In the genomic region with DNA sequence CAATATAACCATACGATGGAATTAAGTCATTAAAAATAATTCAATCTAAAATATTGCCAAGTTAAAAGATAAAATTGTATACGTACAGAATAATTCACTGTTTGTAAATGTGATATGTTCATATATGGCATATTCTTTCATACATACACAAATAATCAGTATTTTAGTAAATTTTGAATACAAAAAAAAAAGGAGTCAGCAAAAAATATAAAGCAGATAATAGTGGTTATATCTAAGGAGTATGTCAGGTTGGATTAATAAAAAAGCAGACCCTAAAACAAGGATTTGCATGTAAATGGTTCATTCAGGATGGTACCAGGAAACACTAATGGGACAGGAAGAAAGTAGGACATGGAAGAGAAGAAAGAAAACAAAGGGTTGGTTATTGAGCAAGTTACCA, we compare ENCODE assay signal across 38 cellular contexts.
"Had no signal": no experiment of that assay in that cellular context is flagged by ENCODE, and none has a peak within 500 bp of the region (broad histone marks: within the 10 kb centered on the region; RNA-seq: fewer than 3 reads in every experiment).

No MANE protein-coding gene starts in this region.

- ATAC-seq: activated CD4-positive, alpha-beta T cell treated with anti-CD3 and anti-CD28 coated beads for 36 hours; activated CD4-positive, CD25-positive, alpha-beta regulatory T cell treated with anti-CD3 and anti-CD28 coated beads, Interleukin-2, amount 50 U/mL, for 24 hours; activated CD8-positive, alpha-beta memory T cell treated with anti-CD3 and anti-CD28 coated beads, Interleukin-2, amount 10 ng/mL, durations not matched to agents 7 days and 5 days; activated CD8-positive, alpha-beta T cell treated with anti-CD3 and anti-CD28 coated beads, Interleukin-2, amount 10 ng/mL, durations not matched to agents 7 days and 5 days; activated naive CD8-positive, alpha-beta T cell treated with anti-CD3 and anti-CD28 coated beads, Interleukin-2, amount 50 U/mL, for 24 hours; WTC11 had no signal

- FAIRE-seq: bronchial epithelial cell had no signal

- H3K4me1 Mint-ChIP-seq: activated CD4-positive, alpha-beta T cell treated with anti-CD3 and anti-CD28 coated beads for 36 hours; activated naive CD4-positive, alpha-beta T cell treated with anti-CD3 and anti-CD28 coated beads, Interleukin-2, amount 10 ng/mL, durations not matched to agents 7 days and 5 days; activated naive CD4-positive, alpha-beta T cell treated with anti-CD3 and anti-CD28 coated beads, Interleukin-2, amount 50 U/mL, for 24 hours; central memory CD8-positive, alpha-beta T cell had no signal

- H3K4me3 Mint-ChIP-seq: activated CD4-positive, alpha-beta memory T cell treated with anti-CD3 and anti-CD28 coated beads, Interleukin-2, amount 10 ng/mL, durations not matched to agents 7 days and 5 days; activated CD4-positive, alpha-beta T cell treated with anti-CD3 and anti-CD28 coated beads for 36 hours; activated CD4-positive, alpha-beta T cell treated with anti-CD3 and anti-CD28 coated beads, Interleukin-2, amount 10 ng/mL, durations not matched to agents 7 days and 5 days; activated CD8-positive, alpha-beta memory T cell treated with anti-CD3 and anti-CD28 coated beads, Interleukin-2, amount 10 ng/mL, durations not matched to agents 7 days and 5 days; activated CD8-positive, alpha-beta T cell treated with anti-CD3 and anti-CD28 coated beads, Interleukin-2, amount 10 ng/mL, durations not matched to agents 7 days and 5 days; activated naive CD4-positive, alpha-beta T cell treated with anti-CD3 and anti-CD28 coated beads, Interleukin-2, amount 10 ng/mL, durations not matched to agents 7 days and 5 days; activated naive CD4-positive, alpha-beta T cell treated with anti-CD3 and anti-CD28 coated beads, Interleukin-2, amount 50 U/mL, for 24 hours; activated naive CD8-positive, alpha-beta T cell; activated naive CD8-positive, alpha-beta T cell treated with anti-CD3 and anti-CD28 coated beads, Interleukin-2, amount 10 ng/mL, durations not matched to agents 7 days and 5 days; activated naive CD8-positive, alpha-beta T cell treated with anti-CD3 and anti-CD28 coated beads, Interleukin-2, amount 50 U/mL, for 24 hours; activated T-cell treated with anti-CD3 and anti-CD28 coated beads, Interleukin-2, amount 50 U/mL, for 24 hours; brain; central memory CD8-positive, alpha-beta T cell; T-helper 1 cell treated with Interleukin-12 subunit alpha and Interleukin-12 subunit beta and Interleukin-4 antibody, amounts not matched to agents 30 μg/mL and 1 μg/mL, for 36 hours; T-helper 2 cell treated with Interferon-gamma antibody and Interleukin-4, amounts not matched to agents 5 μg/mL and 100 μg/mL, for 36 hours; WTC11 had no signal

- DNase-seq: activated CD4-positive, alpha-beta memory T cell treated with anti-CD3 and anti-CD28 coated beads, Interleukin-2, amount 10 ng/mL, durations not matched to agents 7 days and 5 days; activated CD4-positive, alpha-beta T cell treated with anti-CD3 and anti-CD28 coated beads for 1 hour; activated CD4-positive, alpha-beta T cell treated with anti-CD3 and anti-CD28 coated beads for 36 hours; activated CD4-positive, alpha-beta T cell treated with anti-CD3 and anti-CD28 coated beads for 48 hours; activated CD4-positive, alpha-beta T cell treated with anti-CD3 and anti-CD28 coated beads, Interleukin-2, amount 10 ng/mL, durations not matched to agents 7 days and 5 days; activated CD4-positive, alpha-beta T cell treated with anti-CD3 and anti-CD28 coated beads, Interleukin-2, amount 50 U/mL, for 48 hours; activated CD4-positive, CD25-positive, alpha-beta regulatory T cell; activated CD8-positive, alpha-beta memory T cell treated with anti-CD3 and anti-CD28 coated beads for 24 hours; activated CD8-positive, alpha-beta memory T cell treated with anti-CD3 and anti-CD28 coated beads, Interleukin-2, amount 10 ng/mL, durations not matched to agents 7 days and 5 days; activated CD8-positive, alpha-beta T cell treated with anti-CD3 and anti-CD28 coated beads, Interleukin-2, amount 10 ng/mL, durations not matched to agents 7 days and 5 days; activated effector memory CD4-positive, alpha-beta T cell treated with Interleukin-2 at 50 U/mL for 16 hours; activated gamma-delta T cell; activated naive CD4-positive, alpha-beta T cell treated with anti-CD3 and anti-CD28 coated beads, Interleukin-2, amount 10 ng/mL, durations not matched to agents 7 days and 5 days; activated naive CD4-positive, alpha-beta T cell treated with Interleukin-2 at 50 U/mL for 16 hours; activated naive CD8-positive, alpha-beta T cell treated with anti-CD3 and anti-CD28 coated beads, Interleukin-2, amount 10 ng/mL, durations not matched to agents 7 days and 5 days; activated naive CD8-positive, alpha-beta T cell treated with anti-CD3 and anti-CD28 coated beads, Interleukin-2, amount 50 U/mL, for 24 hours; activated T-cell treated with anti-CD3 and anti-CD28 coated beads, Interleukin-2, amount 50 U/mL, for 24 hours; activated T-cell treated with anti-CD3 and anti-CD28 coated beads, Interleukin-2, amount 50 U/mL, for 48 hours; amygdala; anterior cingulate cortex; caudate nucleus; cerebellar nuclear complex; T-helper 1 cell; T-helper 2 cell; T-helper 9 cell; WERI-Rb-1 had no signal

- H3K4me3 ChIP-seq: ascending aorta, cardiac muscle cell had no signal

- H3K27me3 Mint-ChIP-seq: activated CD4-positive, alpha-beta memory T cell treated with anti-CD3 and anti-CD28 coated beads, Interleukin-2, amount 10 ng/mL, durations not matched to agents 7 days and 5 days; activated CD4-positive, alpha-beta T cell treated with anti-CD3 and anti-CD28 coated beads for 36 hours; activated CD4-positive, alpha-beta T cell treated with anti-CD3 and anti-CD28 coated beads, Interleukin-2, amount 10 ng/mL, durations not matched to agents 7 days and 5 days; activated CD8-positive, alpha-beta memory T cell treated with anti-CD3 and anti-CD28 coated beads, Interleukin-2, amount 10 ng/mL, durations not matched to agents 7 days and 5 days; activated naive CD4-positive, alpha-beta T cell treated with anti-CD3 and anti-CD28 coated beads, Interleukin-2, amount 10 ng/mL, durations not matched to agents 7 days and 5 days; activated naive CD4-positive, alpha-beta T cell treated with anti-CD3 and anti-CD28 coated beads, Interleukin-2, amount 50 U/mL, for 24 hours; activated naive CD8-positive, alpha-beta T cell; activated naive CD8-positive, alpha-beta T cell treated with anti-CD3 and anti-CD28 coated beads, Interleukin-2, amount 10 ng/mL, durations not matched to agents 7 days and 5 days; activated naive CD8-positive, alpha-beta T cell treated with anti-CD3 and anti-CD28 coated beads, Interleukin-2, amount 50 U/mL, for 24 hours; activated T-cell treated with anti-CD3 and anti-CD28 coated beads, Interleukin-2, amount 50 U/mL, for 24 hours; central memory CD8-positive, alpha-beta T cell had no signal

- H3K27me3 ChIP-seq: ascending aorta, cardiac muscle cell had no signal

- H3K27ac ChIP-seq: ascending aorta, cardiac muscle cell, WERI-Rb-1 had no signal

- H3K4me1 ChIP-seq: ascending aorta had no signal

- H3K27ac Mint-ChIP-seq: activated CD4-positive, alpha-beta memory T cell treated with anti-CD3 and anti-CD28 coated beads, Interleukin-2, amount 10 ng/mL, durations not matched to agents 7 days and 5 days; activated CD4-positive, alpha-beta T cell treated with anti-CD3 and anti-CD28 coated beads for 36 hours; activated CD4-positive, alpha-beta T cell treated with anti-CD3 and anti-CD28 coated beads, Interleukin-2, amount 10 ng/mL, durations not matched to agents 7 days and 5 days; activated CD8-positive, alpha-beta memory T cell treated with anti-CD3 and anti-CD28 coated beads, Interleukin-2, amount 10 ng/mL, durations not matched to agents 7 days and 5 days; activated CD8-positive, alpha-beta T cell treated with anti-CD3 and anti-CD28 coated beads, Interleukin-2, amount 10 ng/mL, durations not matched to agents 7 days and 5 days; activated naive CD4-positive, alpha-beta T cell treated with anti-CD3 and anti-CD28 coated beads, Interleukin-2, amount 10 ng/mL, durations not matched to agents 7 days and 5 days; activated naive CD4-positive, alpha-beta T cell treated with anti-CD3 and anti-CD28 coated beads, Interleukin-2, amount 50 U/mL, for 24 hours; activated naive CD8-positive, alpha-beta T cell; activated naive CD8-positive, alpha-beta T cell treated with anti-CD3 and anti-CD28 coated beads, Interleukin-2, amount 10 ng/mL, durations not matched to agents 7 days and 5 days; activated naive CD8-positive, alpha-beta T cell treated with anti-CD3 and anti-CD28 coated beads, Interleukin-2, amount 50 U/mL, for 24 hours; activated T-cell treated with anti-CD3 and anti-CD28 coated beads, Interleukin-2, amount 50 U/mL, for 24 hours; activated T-helper 2 cell treated with anti-CD3 and anti-CD28 coated beads, Interferon-gamma antibody, Interleukin-2, Interleukin-4, amounts not matched to agents 10 μg/mL and 5 μg/mL and 100 μg/mL, durations not matched to agents 14 hours and 24 hours and 36 hours; brain; T-helper 1 cell treated with Interleukin-12 subunit alpha and Interleukin-12 subunit beta and Interleukin-4 antibody, amounts not matched to agents 30 μg/mL and 1 μg/mL, for 36 hours; T-helper 2 cell treated with Interferon-gamma antibody and Interleukin-4, amounts not matched to agents 5 μg/mL and 100 μg/mL, for 36 hours; WTC11 had no signal

- H3K9me3 Mint-ChIP-seq: activated naive CD4-positive, alpha-beta T cell treated with anti-CD3 and anti-CD28 coated beads, Interleukin-2, amount 50 U/mL, for 24 hours had no signal
